Comparison of ENCODE assay signal across 18 cellular contexts in the genomic region with DNA sequence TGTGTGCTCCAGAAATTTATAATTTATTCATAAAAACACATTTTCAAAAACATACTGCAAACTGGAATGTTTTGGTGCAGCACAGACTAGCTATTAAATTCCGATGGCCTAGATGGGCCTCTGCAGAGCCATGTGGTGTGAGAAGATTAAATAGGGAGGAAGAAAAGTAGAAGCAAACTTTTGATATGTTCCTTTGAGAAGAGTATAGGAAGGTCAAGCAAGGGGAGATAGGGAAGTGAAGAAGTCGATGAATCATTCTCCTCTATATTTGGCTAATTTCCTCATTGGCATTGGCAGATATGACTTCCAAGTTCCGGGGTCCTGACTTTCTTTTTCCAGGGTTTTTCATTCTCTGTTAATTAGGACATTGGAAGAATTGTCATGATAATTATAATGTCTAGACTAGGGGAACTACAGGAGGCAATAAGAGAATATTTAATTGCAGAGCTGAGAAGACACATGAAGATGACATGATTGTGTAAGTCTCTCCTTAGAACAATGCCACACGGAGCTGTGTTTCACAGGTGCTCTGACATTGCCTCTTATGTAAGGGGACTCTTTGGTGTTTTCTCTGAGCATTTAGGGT. TPM values are rescaled to one million over a fixed set of nuclear protein-coding genes. Genes with fewer than 3 reads are reported as not detected.
DNase-seq lines count a peak whose midpoint lies in the region; ATAC-seq, FAIRE-seq and TF ChIP-seq lines count a peak whose summit lies in the region.
"Had no signal": no experiment of that assay in that cellular context is flagged by ENCODE, and none has a peak within 500 bp of the region (broad histone marks: within the 10 kb centered on the region; RNA-seq: fewer than 3 reads in every experiment).

No MANE protein-coding gene starts in this region.

- no peak overlapping the region for H2AFZ ChIP-seq in astrocyte (ENCODE audit: low read depth, low read length)

- H3K9ac ChIP-seq in astrocyte (ENCODE audit: low read length) = no peak overlapping the region

- TF ChIP-seq CTCF in astrocyte (IDR thresholded peaks at IDR 0.05; ENCODE audit: insufficient read depth, low read depth, low read length) (no peak), upper lobe of right lung (IDR thresholded peaks at IDR 0.05) (no peak)

- no peak overlapping the region for H3K4me3 Mint-ChIP-seq in astrocyte (ENCODE audit: unreplicated experiment)
- H3K4me3 Mint-ChIP-seq in immature natural killer cell = no peak overlapping the region
- H3K4me3 Mint-ChIP-seq: activated naive CD4-positive, alpha-beta T cell treated with anti-CD3 and anti-CD28 coated beads, Interleukin-2, amount 10 ng/mL, durations not matched to agents 7 days and 5 days had no signal

- intact Hi-C loops in left ventricle myocardium superior (cut with micrococcal nuclease) = no loop called here
- intact Hi-C loops in cardiac septum (cut with DNase I) = no loop called here
- intact Hi-C loops in upper lobe of right lung (cut with DNase I) = no loop called here

- peak; percentile 15 for ATAC-seq in left ventricle myocardium superior
- peak; percentile 55 for ATAC-seq in upper lobe of right lung

- H3K4me3 ChIP-seq in astrocyte (ENCODE audit: insufficient read depth, low read depth, low read length) (no peak overlapping the region), upper lobe of right lung (no peak overlapping the region)
- H3K4me3 ChIP-seq: vagina had no signal

- H3K4me2 ChIP-seq in astrocyte (ENCODE audit: low read length) = peak overlapping the region; percentile 66

- DNase-seq in left ventricle myocardium superior = no peak
- no peak for DNase-seq in cardiac septum (ENCODE audit: low spot score)
- peak; percentile 51 for DNase-seq in OCI-M2 (lab: John Stamatoyannopoulos, UW; ENCODE audit: unreplicated experiment)
- DNase-seq in astrocyte (ENCODE audit: low read depth) = no peak
- no peak for DNase-seq in upper lobe of right lung
- DNase-seq in nucleus accumbens (lab: John Stamatoyannopoulos, UW) = no peak
- DNase-seq in immature natural killer cell = no peak
- no peak for DNase-seq in activated naive CD4-positive, alpha-beta T cell (lab: John Stamatoyannopoulos, UW)
- DNase-seq: ACHN; activated CD4-positive, alpha-beta T cell treated with anti-CD3 and anti-CD28 coated beads for 48 hours; activated naive CD4-positive, alpha-beta T cell treated with anti-CD3 and anti-CD28 coated beads, Interleukin-2, amount 10 ng/mL, durations not matched to agents 7 days and 5 days; COR-L47; foreskin melanocyte; NCI-H1092 treated with DMSO at 0.1 percent for 48 hours; NCI-H526 treated with DMSO at 0.1 percent for 48 hours; stimulated activated CD4-positive, alpha-beta T cell treated with anti-CD3 and anti-CD28 coated beads, Interleukin-2, amount 100 ng/mL, for 24 hours; T-helper 9 cell had no signal

- H3K9me3 Mint-ChIP-seq in astrocyte (ENCODE audit: unreplicated experiment) = no peaks in the 10 kb centered on the region
- H3K9me3 Mint-ChIP-seq in immature natural killer cell = peaks cover 0 to 2% (median 0%) of the 10 kb centered on the region in 6 donors
- H3K9me3 Mint-ChIP-seq: activated naive CD4-positive, alpha-beta T cell treated with anti-CD3 and anti-CD28 coated beads, Interleukin-2, amount 10 ng/mL, durations not matched to agents 7 days and 5 days had no signal

- H3K4me1 ChIP-seq in astrocyte (ENCODE audit: insufficient read depth, low read length) = peaks cover 9% of the 10 kb centered on the region
- H3K4me1 ChIP-seq in upper lobe of right lung = peaks cover 4% of the 10 kb centered on the region
- H3K4me1 ChIP-seq: vagina had no signal

- H3K36me3 Mint-ChIP-seq in astrocyte (ENCODE audit: low read depth, unreplicated experiment) = no peaks in the 10 kb centered on the region
- H3K36me3 Mint-ChIP-seq in immature natural killer cell = no peaks in the 10 kb centered on the region
- H3K36me3 Mint-ChIP-seq: activated naive CD4-positive, alpha-beta T cell treated with anti-CD3 and anti-CD28 coated beads, Interleukin-2, amount 10 ng/mL, durations not matched to agents 7 days and 5 days had no signal

- FAIRE-seq in astrocyte (lab: Jason Lieb, UNC) = no peak

- no peak overlapping the region for H3K27ac ChIP-seq in astrocyte (ENCODE audit: low read depth, low read length)
- no peak overlapping the region for H3K27ac ChIP-seq in upper lobe of right lung
- H3K27ac ChIP-seq: vagina had no signal

- no peaks in the 10 kb centered on the region for H4K20me1 ChIP-seq in astrocyte (ENCODE audit: insufficient read depth, low read length)

- H3K27me3 ChIP-seq in astrocyte (ENCODE audit: insufficient read depth, low read length) = no peaks in the 10 kb centered on the region
- no peaks in the 10 kb centered on the region for H3K27me3 ChIP-seq in upper lobe of right lung
- H3K27me3 ChIP-seq: vagina had no signal

- no peak overlapping the region for H3K27ac Mint-ChIP-seq in astrocyte (ENCODE audit: unreplicated experiment)
- no peak overlapping the region for H3K27ac Mint-ChIP-seq in immature natural killer cell
- H3K27ac Mint-ChIP-seq: activated naive CD4-positive, alpha-beta T cell treated with anti-CD3 and anti-CD28 coated beads, Interleukin-2, amount 10 ng/mL, durations not matched to agents 7 days and 5 days had no signal

- peaks cover 19% of the 10 kb centered on the region for H3K4me1 Mint-ChIP-seq in astrocyte (ENCODE audit: low read depth, unreplicated experiment)
- H3K4me1 Mint-ChIP-seq in immature natural killer cell = no peaks in the 10 kb centered on the region

- H3K9me3 ChIP-seq in astrocyte (ENCODE audit: insufficient read depth, low read depth, low read length) = no peaks in the 10 kb centered on the region
- H3K9me3 ChIP-seq in upper lobe of right lung = no peaks in the 10 kb centered on the region
- H3K9me3 ChIP-seq: vagina had no signal

- H3K79me2 ChIP-seq in astrocyte (ENCODE audit: insufficient read depth, low read length) = no peaks in the 10 kb centered on the region

- H3K36me3 ChIP-seq in astrocyte (ENCODE audit: insufficient read depth, low read length) (no peaks in the 10 kb centered on the region), upper lobe of right lung (no peaks in the 10 kb centered on the region)
- H3K36me3 ChIP-seq: vagina had no signal

- H3K27me3 Mint-ChIP-seq in astrocyte (ENCODE audit: low read depth, unreplicated experiment) (no peaks in the 10 kb centered on the region), immature natural killer cell (ENCODE audit: low read depth in 3 of 3) (peaks cover 0 to 14% (median 3%) of the 10 kb centered on the region in 3 donors)

RNA-seq across cellular contexts. Expression of a gene that starts 19.3 kb away (rescaled TPM):
- total RNA-seq in left ventricle myocardium superior (17.0 TPM), cardiac septum (14.0 TPM), astrocyte (24.6 and 27.7 TPM in 2 replicates), upper lobe of right lung (18.0 TPM)
- polyA plus RNA-seq in immature natural killer cell = 1 to 10 TPM; 6.0 to 9.2 (median 7.2) TPM
